17 cellular contexts compared by ENCODE assay signal in genomic region chr6:16583151-16583762, GRCh38.
DNase-seq lines count a peak whose midpoint lies in the region; ATAC-seq and TF ChIP-seq lines count a peak whose summit lies in the region.
"Had no signal": no experiment of that assay in that cellular context is flagged by ENCODE, and none has a peak within 500 bp of the region (broad histone marks: within the 10 kb centered on the region; RNA-seq: fewer than 3 reads in every experiment).

No MANE protein-coding gene starts in this region.

- peak; percentile 18 for DNase-seq in DMS 273 (lab: John Stamatoyannopoulos, UW; ENCODE audit: unreplicated experiment)
- no peak for DNase-seq in DMS 273 treated with DMSO at 0.1 percent for 48 hours (lab: John Stamatoyannopoulos, UW)
- no peak for DNase-seq in adipocyte (ENCODE audit: low read depth)
- peak in 2 of 3 donors; percentile 47 to 60 for DNase-seq in right lobe of liver
- peak; percentile 57 for DNase-seq in superior temporal gyrus (ENCODE audit: extremely low spot score)
- no peak for DNase-seq in brain microvascular endothelial cell
- DNase-seq in SW 1271 (lab: John Stamatoyannopoulos, UW) = no peak
- DNase-seq: activated CD4-positive, alpha-beta T cell treated with anti-CD3 and anti-CD28 coated beads for 36 hours; activated T-cell treated with anti-CD3 and anti-CD28 coated beads, Interleukin-2, amount 50 U/mL, for 4 hours; HFFc6; KG1; naive B cell; NCI-H2081; upper lobe of left lung had no signal

- ATAC-seq in right lobe of liver = peak; percentile 69 to 80 (median 74)
- ATAC-seq in activated CD4-positive, CD25-positive, alpha-beta regulatory T cell treated with anti-CD3 and anti-CD28 coated beads, Interleukin-2, amount 50 U/mL, for 24 hours = no peak
- ATAC-seq: activated CD4-positive, alpha-beta T cell treated with anti-CD3 and anti-CD28 coated beads for 36 hours; activated T-cell treated with anti-CD3 and anti-CD28 coated beads, Interleukin-2, amount 50 U/mL, for 4 hours had no signal

- H3K27ac ChIP-seq in right lobe of liver = peak overlapping the region; percentile 69 to 88 (median 72)
- no peak overlapping the region for H3K27ac ChIP-seq in brain microvascular endothelial cell
- H3K27ac ChIP-seq: 22Rv1, skin epidermis, upper lobe of left lung had no signal

- peaks cover 18% of the 10 kb centered on the region for H3K4me1 ChIP-seq in adipocyte (ENCODE audit: control insufficient read depth, insufficient read depth, low read length)
- peaks cover 0 to 21% (median 2%) of the 10 kb centered on the region in 4 donors for H3K4me1 ChIP-seq in right lobe of liver

- TF ChIP-seq POLR2A in right lobe of liver (IDR thresholded peaks at IDR 0.05) = peak; percentile 17

- peak overlapping the region; percentile 79 for H3K4me3 ChIP-seq in adipocyte (ENCODE audit: low read length)
- H3K4me3 ChIP-seq in right lobe of liver = peak overlapping the region; percentile 26 to 60 (median 43)
- H3K4me3 ChIP-seq in brain microvascular endothelial cell (ENCODE audit: low read depth, low read length) = no peak overlapping the region
- H3K4me3 ChIP-seq: skin epidermis, upper lobe of left lung had no signal

- H3K27me3 ChIP-seq in adipocyte (replicated peaks; ENCODE audit: control insufficient read depth, insufficient read depth, low read length) = no peaks in the 10 kb centered on the region
- H3K27me3 ChIP-seq in right lobe of liver = no peaks in the 10 kb centered on the region
- no peaks in the 10 kb centered on the region for H3K27me3 ChIP-seq in brain microvascular endothelial cell (replicated peaks)
- H3K27me3 ChIP-seq: upper lobe of left lung had no signal

- in situ Hi-C loops in brain microvascular endothelial cell (cut with HindIII; ENCODE audit: low pct_ligation_motif_present, low sequenced_read_pairs) = no loop called here

- WGBS in right lobe of liver (ENCODE audit: insufficient coverage, low coverage, low lambda C conversion rate, missing lambda C conversion rate) = 15% methylated on average over 12 of the region's 12 CpGs

- peak overlapping the region; percentile 54 for H3K9ac ChIP-seq in adipocyte (ENCODE audit: low read length)

- TF ChIP-seq CTCF in right lobe of liver (IDR thresholded peaks at IDR 0.05) = no peak
- no peak for TF ChIP-seq CTCF in brain microvascular endothelial cell (IDR thresholded peaks at IDR 0.05; ENCODE audit: low read depth, low read length, missing control alignments)

- no peaks in the 10 kb centered on the region for H3K9me3 ChIP-seq in adipocyte (ENCODE audit: control insufficient read depth, low read length)
- H3K9me3 ChIP-seq in right lobe of liver = no peaks in the 10 kb centered on the region
- H3K9me3 ChIP-seq: upper lobe of left lung had no signal

- H3K36me3 ChIP-seq in adipocyte (ENCODE audit: control insufficient read depth, insufficient read depth, low read length, severe bottlenecking) = no peaks in the 10 kb centered on the region
- no peaks in the 10 kb centered on the region for H3K36me3 ChIP-seq in right lobe of liver
- H3K36me3 ChIP-seq in brain microvascular endothelial cell (replicated peaks) = peaks cover 7% of the 10 kb centered on the region

- intact Hi-C loops in right lobe of liver (cut with DNase I) = loop anchor here in 1 of 2 donors (10.0 kb wide), 1 partner anchor 172 kb away; no protein-coding TSS in a partner anchor

Comparison
In these comparisons a context has a peak if more than half of its experiments do, and no peak if none do; other contexts are left out.
1. DNase-seq: peak in DMS 273 (single experiment), right lobe of liver (2 of 3) and superior temporal gyrus (single experiment); none in DMS 273 treated with DMSO at 0.1 percent for 48 hours (single experiment), adipocyte (single experiment), brain microvascular endothelial cell (single experiment) and SW 1271 (0 of 2).
2. ATAC-seq: peak in right lobe of liver (4 of 4); none in activated CD4-positive, CD25-positive, alpha-beta regulatory T cell treated with anti-CD3 and anti-CD28 coated beads, Interleukin-2, amount 50 U/mL, for 24 hours (0 of 2).